In the genomic region with DNA sequence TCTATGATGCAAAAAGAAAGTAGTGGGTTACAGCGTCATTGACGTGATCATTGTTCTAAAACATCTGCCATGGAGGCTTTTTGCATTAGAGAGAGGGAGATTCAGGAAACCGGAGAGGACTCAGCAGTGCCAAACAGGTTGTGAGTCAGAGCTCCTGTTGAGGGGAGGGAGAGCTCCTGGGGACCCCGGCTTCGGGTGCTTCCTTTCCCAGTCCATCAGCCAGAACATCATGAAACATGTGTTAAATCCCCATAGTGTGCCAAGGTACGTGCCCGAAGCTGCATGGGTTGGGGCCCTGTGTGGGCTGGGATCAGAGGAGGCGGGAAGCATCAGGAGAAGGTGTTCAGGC, we compare ENCODE assay signal across 8 cellular contexts. TPM values are rescaled to one million over a fixed set of nuclear protein-coding genes. Genes with fewer than 3 reads are reported as not detected.
DNase-seq lines count a peak whose midpoint lies in the region; ATAC-seq, FAIRE-seq and TF ChIP-seq lines count a peak whose summit lies in the region.

No MANE protein-coding gene starts in this region.

- TF ChIP-seq POLR2A in GM12878 (IDR thresholded peaks at IDR 0.05; ENCODE audit: low read depth, low read length) = no peak
- no peak for TF ChIP-seq POLR2A in prostate gland (IDR thresholded peaks at IDR 0.05)

- no peak overlapping the region for H3K27ac ChIP-seq in CD8-positive, alpha-beta T cell (ENCODE audit: low read depth, low read length)
- no peak overlapping the region for H3K27ac ChIP-seq in GM12878 (ENCODE audit: control insufficient read depth, insufficient read depth)
- no peak overlapping the region for H3K27ac ChIP-seq in muscle layer of colon (ENCODE audit: low read depth, low read length)
- H3K27ac ChIP-seq in prostate gland = peak overlapping the region in 1 of 2 donors; percentile 31

- SMC1A ChIA-PET in GM12878 (lab: Charles Lee; ENCODE audit: uncharacterized antibody, unreplicated experiment) = interaction anchor here (0.6 to 17.8 kb wide), 10 partner anchors 12 to 1058 kb away, joined by 3 to 302 read pairs (median 4); no protein-coding TSS in a partner anchor

- H3K36me3 Mint-ChIP-seq in CD8-positive, alpha-beta T cell = no peaks in the 10 kb centered on the region

- no peak overlapping the region for H2AFZ ChIP-seq in GM12878 (ENCODE audit: control insufficient read depth, low read depth, low read length)

- no TSS peak for BruUV-seq in GM12878 (replicated peaks; lab: Mats Ljungman, UMichigan)

- no peak for DNase-seq in CD8-positive, alpha-beta T cell
- DNase-seq in GM12878 (ENCODE audit: low read depth, low spot score) = no peak
- DNase-seq in HPDE6-E6E7 (ENCODE audit: extremely low spot score) = no peak
- no peak for DNase-seq in GM13976 (ENCODE audit: low spot score)
- no peak for DNase-seq in prostate gland (ENCODE audit: low spot score)

- in situ Hi-C loops in GM12878 (cut with MboI) (no loop called here), GM13976 (cut with MboI; ENCODE audit: low sequenced_read_pairs, unreplicated experiment) (no loop called here)

- H3K27me3 Mint-ChIP-seq in CD8-positive, alpha-beta T cell (ENCODE audit: low read depth) = peaks cover 41% of the 10 kb centered on the region

- H3K27ac Mint-ChIP-seq in CD8-positive, alpha-beta T cell = peak overlapping the region; percentile 12

- no peaks in the 10 kb centered on the region for H3K79me2 ChIP-seq in GM12878 (ENCODE audit: control insufficient read depth, insufficient read depth, low read length)

- RAD21 ChIA-PET in GM12878 (lab: Charles Lee; ENCODE audit: unreplicated experiment) = interaction anchor here (0.9 to 9.8 kb wide), 8 partner anchors 11 to 52 kb away, joined by 3 to 202 read pairs (median 4); no protein-coding TSS in a partner anchor

- no peak for TF ChIP-seq RAD21 in GM12878 (IDR thresholded peaks at IDR 0.05; ENCODE audit: insufficient read depth, low read depth, low read length)

- peak overlapping the region; percentile 77 for H3K4me3 Mint-ChIP-seq in CD8-positive, alpha-beta T cell

- peak; percentile 32 for ATAC-seq in CD8-positive, alpha-beta T cell
- ATAC-seq in HG03432 (IDR thresholded peaks at IDR 0.05; ENCODE audit: unreplicated experiment) (peak; percentile 30), GM12878 (peak; percentile 42), GM21390 (IDR thresholded peaks at IDR 0.05; ENCODE audit: unreplicated experiment) (no peak)

- POLR2A ChIA-PET in CD8-positive, alpha-beta T cell (lab: Charles Lee) = no interaction called here
- POLR2A ChIA-PET in GM12878 (lab: Charles Lee) = interaction anchor here (11.7 kb wide), 1 partner anchor 12 kb away, joined by 187 read pairs; no protein-coding TSS in a partner anchor

- H3K9ac ChIP-seq in GM12878 (ENCODE audit: control insufficient read depth, insufficient read depth, low read length) (no peak overlapping the region), muscle layer of colon (ENCODE audit: low read length) (peak overlapping the region; percentile 31)

- CTCF ChIA-PET in CD8-positive, alpha-beta T cell (lab: Charles Lee) = no interaction called here
- CTCF ChIA-PET in GM12878 (lab: Yijun Ruan, JAX) = interaction anchor here (0.6 to 9.0 kb wide), 6 partner anchors 9 to 53 kb away, joined by 3 to 82 read pairs (median 4); no protein-coding TSS in a partner anchor

- peak overlapping the region; percentile 83 for H3K4me2 ChIP-seq in GM12878 (ENCODE audit: control insufficient read depth, insufficient read depth)

- no peak for FAIRE-seq in GM12878 (lab: Jason Lieb, UNC)

- H3K9me3 ChIP-seq in CD8-positive, alpha-beta T cell (ENCODE audit: low read length) = no peaks in the 10 kb centered on the region
- no peaks in the 10 kb centered on the region; the same call in 2 of the 3 replicates for H3K9me3 ChIP-seq in GM12878 (replicated peaks; ENCODE audit: control insufficient read depth, insufficient read depth, low read length)
- no peaks in the 10 kb centered on the region for H3K9me3 ChIP-seq in muscle layer of colon (ENCODE audit: low read length)
- H3K9me3 ChIP-seq in prostate gland = no peaks in the 10 kb centered on the region

- under 1% methylated on average over 8 of the region's 8 CpGs for WGBS in GM12878 (ENCODE audit: insufficient coverage, insufficient replicate concordance, low lambda C conversion rate, missing lambda C conversion rate)
- 38% methylated on average over 8 of the region's 8 CpGs for WGBS in prostate gland

- intact Hi-C loops in CD8-positive, alpha-beta T cell (cut with DNase I, micrococcal nuclease) = no loop called here
- intact Hi-C loops in GM12878 (cut with micrococcal nuclease; ENCODE audit: unreplicated experiment) = no loop called here
- intact Hi-C loops in prostate gland (cut with DNase I) = loop anchor here (10.0 kb wide), 1 partner anchor 1088 kb away; the partner anchor contains the start of genes GEN1 and SMC6

- H4K20me1 ChIP-seq in GM12878 (ENCODE audit: control insufficient read depth, insufficient read depth) = no peaks in the 10 kb centered on the region

- no peak overlapping the region for H3K4me3 ChIP-seq in CD8-positive, alpha-beta T cell (ENCODE audit: low read depth, low read length)
- peak overlapping the region; percentile 61; the same call in 1 of the 2 replicates for H3K4me3 ChIP-seq in GM12878
- H3K4me3 ChIP-seq in muscle layer of colon (ENCODE audit: low read depth in 1 of 2, low read length in 2 of 2) = peak overlapping the region in 1 of 2 donors; percentile 70
- peak overlapping the region in 1 of 2 donors; percentile 61 for H3K4me3 ChIP-seq in prostate gland

- peaks cover 10% of the 10 kb centered on the region for H3K4me1 ChIP-seq in CD8-positive, alpha-beta T cell (ENCODE audit: insufficient read depth, low read length)
- H3K4me1 ChIP-seq in GM12878 (ENCODE audit: control insufficient read depth, insufficient read depth, low read length) (peaks cover 30% of the 10 kb centered on the region), muscle layer of colon (ENCODE audit: insufficient read depth, low read length) (peaks cover 41% of the 10 kb centered on the region), prostate gland (replicated peaks) (no peaks in the 10 kb centered on the region)

- no peak for TF ChIP-seq CTCF in CD8-positive, alpha-beta T cell (IDR thresholded peaks at IDR 0.05)
- TF ChIP-seq CTCF in GM12878 (IDR thresholded peaks at IDR 0.05 in 2 of 3, conservative IDR thresholded peaks at IDR 0.05 in 1 of 3; ENCODE audit: control insufficient read depth in 2 of 3, extremely low read depth in 1 of 3, insufficient read depth in 1 of 3, low read depth in 3 of 3, low read length in 3 of 3) (no peak), GM13976 (IDR thresholded peaks at IDR 0.05; ENCODE audit: borderline replicate concordance, control extremely low read depth, extremely low read depth, insufficient read depth, missing control alignments) (no peak), prostate gland (IDR thresholded peaks at IDR 0.05) (no peak)

- peaks cover 4% of the 10 kb centered on the region for H3K27me3 ChIP-seq in CD8-positive, alpha-beta T cell (ENCODE audit: insufficient read depth, low read length)
- H3K27me3 ChIP-seq in GM12878 (replicated peaks in 1 of 2; ENCODE audit: control insufficient read depth in 2 of 2, insufficient read depth in 2 of 2, low read length in 1 of 2) (peaks cover 0 to 9% of the 10 kb centered on the region in 2 experiments; a peak in 3 of 4 replicates), muscle layer of colon (ENCODE audit: control insufficient read depth in 1 of 2, insufficient read depth in 2 of 2, low read length in 2 of 2) (no peaks in the 10 kb centered on the region), prostate gland (replicated peaks; ENCODE audit: insufficient read depth) (no peaks in the 10 kb centered on the region)

- H3K36me3 ChIP-seq in CD8-positive, alpha-beta T cell (ENCODE audit: insufficient read depth, low read length) = no peaks in the 10 kb centered on the region
- H3K36me3 ChIP-seq in GM12878 (ENCODE audit: control insufficient read depth in 2 of 2, insufficient read depth in 2 of 2, low read length in 1 of 2) (no peaks in the 10 kb centered on the region), muscle layer of colon (ENCODE audit: insufficient read depth, low read length) (no peaks in the 10 kb centered on the region), prostate gland (no peaks in the 10 kb centered on the region)

- H3K4me1 Mint-ChIP-seq in CD8-positive, alpha-beta T cell (ENCODE audit: low read depth) = peaks cover 22% of the 10 kb centered on the region

- H3K9me3 Mint-ChIP-seq in CD8-positive, alpha-beta T cell = no peaks in the 10 kb centered on the region

- TF ChIP-seq EP300 in GM12878 (IDR thresholded peaks at IDR 0.05; ENCODE audit: borderline replicate concordance in 1 of 2, control insufficient read depth in 1 of 2, low read depth in 2 of 2, low read length in 2 of 2) = peak in 1 of 2 experiments; percentile 28; a peak in 1 of 4 replicates

TF ChIP-seq in GM12878, 131 proteins besides CTCF, POLR2A, EP300 and RAD21 (continues in another document):
- TF ChIP-seq YY1 (IDR thresholded peaks at IDR 0.05; ENCODE audit: low read depth, low read length) (no peak), MTA2 (IDR thresholded peaks at IDR 0.05; ENCODE audit: low read depth) (0 out of 2 replicates have a peak, but pooled peaks have one; percentile 32), ATF3 (IDR thresholded peaks at IDR 0.05; ENCODE audit: borderline replicate concordance, extremely low read depth, low read depth, low read length) (no peak)

RNA-seq across cellular contexts. Expression of gene CYRIA, which starts 0.8 kb away (rescaled TPM):
- 1 to 10 TPM; 2.0 to 2.6 TPM for total RNA-seq in CD8-positive, alpha-beta T cell
- total RNA-seq in GM12878 (2013; cell fraction: nucleolus; rRNA removed) = 51.1 and 55.0 TPM in 2 replicates
- total RNA-seq in GM12878 (2014; rRNA removed) (3.0 and 4.2 TPM in 2 replicates), GM12878 (2014; rRNA removed; fragmentation: Illumina TruSeq; extraction: Trizol) (5.8 and 6.9 TPM in 2 replicates), GM12878 (2021) (9.2 and 11.2 TPM in 2 replicates), prostate gland (10 to 100 TPM in 1 of 2 donors, 1 to 10 TPM in 1; 6.5 to 10.3 TPM)
- polyA plus RNA-seq in GM12878 (2011; ENCODE audit: low read depth) = 0.73 TPM
- polyA plus RNA-seq in GM12878 (2011; rRNA removed) (11.9 and 13.0 TPM in 2 replicates), GM12878 (2014; fragmentation: Illumina TruSeq; extraction: Trizol) (9.4 and 11.7 TPM in 2 replicates), GM12878 (2014; fragmentation: Nextera tagmentation; extraction: Ambion mirVana) (1 to 10 TPM; 5.4 to 7.8 TPM), GM12878 (2014; rRNA removed) (4.8 and 6.0 TPM in 2 replicates), GM12878 (2016; fragmentation: Nextera tagmentation; extraction: Ambion mirVana) (10 to 100 TPM in 1 of 2 experiments, 1 to 10 TPM in 1; 9.6 to 13.1 TPM)
- 5.5 and 6.6 TPM in 2 replicates for polyA plus RNA-seq in GM12878 (2011; cell fraction: cytosol; rRNA removed)
- polyA plus RNA-seq in GM12878 (2011; cell fraction: nucleus; rRNA removed) = 12.6 and 15.4 TPM in 2 replicates
- polyA plus RNA-seq in GM12878 (2012) = 0.93 and 1.2 TPM in 2 replicates
- 8.2 and 12.9 TPM in 2 replicates for polyA minus RNA-seq in GM12878 (2011; rRNA and poly(A)+ RNA removed)
- polyA minus RNA-seq in GM12878 (2011; cell fraction: cytosol; rRNA and poly(A)+ RNA removed) = 2.3 and 4.1 TPM in 2 replicates
- 10.4 and 11.1 TPM in 2 replicates for polyA minus RNA-seq in GM12878 (2011; cell fraction: nucleus; rRNA and poly(A)+ RNA removed)
